ENCODE assay signal across 20 cellular contexts in the genomic region with DNA sequence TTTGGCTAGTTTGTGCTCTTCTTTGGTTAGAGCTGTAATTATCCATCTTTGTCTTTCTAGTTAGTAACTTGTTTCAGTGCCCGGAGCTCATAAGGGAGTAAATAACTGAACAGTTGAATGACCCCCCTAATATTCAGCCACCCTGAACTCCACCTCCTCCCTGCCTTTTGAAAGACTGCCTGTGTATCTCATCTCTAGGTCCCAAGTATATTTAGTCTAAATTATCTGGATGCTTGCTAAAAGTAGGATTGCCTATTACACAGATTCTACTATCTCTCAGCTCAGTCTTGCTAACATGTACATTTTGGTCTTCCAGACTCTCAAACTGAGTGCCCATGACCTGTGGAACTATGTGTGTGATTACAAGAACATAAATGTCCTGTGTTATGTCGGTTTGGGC.
"Had no signal": no experiment of that assay in that cellular context is flagged by ENCODE, and none has a peak within 500 bp of the region (broad histone marks: within the 10 kb centered on the region; RNA-seq: fewer than 3 reads in every experiment).

No MANE protein-coding gene starts in this region.

- H3K4me3 Mint-ChIP-seq: activated CD4-positive, alpha-beta memory T cell treated with anti-CD3 and anti-CD28 coated beads for 36 hours; activated CD4-positive, alpha-beta T cell treated with anti-CD3 and anti-CD28 coated beads, Interleukin-2, amount 10 ng/mL, durations not matched to agents 7 days and 5 days; activated naive CD8-positive, alpha-beta T cell treated with anti-CD3 and anti-CD28 coated beads, Interleukin-2, amount 10 ng/mL, durations not matched to agents 7 days and 5 days had no signal

- DNase-seq: activated CD4-positive, alpha-beta memory T cell treated with anti-CD3 and anti-CD28 coated beads for 36 hours; activated CD4-positive, alpha-beta T cell treated with anti-CD3 and anti-CD28 coated beads, Interleukin-2, amount 10 ng/mL, durations not matched to agents 7 days and 5 days; activated CD4-positive, CD25-positive, alpha-beta regulatory T cell; activated CD8-positive, alpha-beta memory T cell treated with anti-CD3 and anti-CD28 coated beads for 24 hours; activated naive CD4-positive, alpha-beta T cell treated with anti-CD3 and anti-CD28 coated beads, Interleukin-2, amount 50 U/mL, for 16 hours; activated naive CD8-positive, alpha-beta T cell treated with anti-CD3 and anti-CD28 coated beads, Interleukin-2, amount 10 ng/mL, durations not matched to agents 7 days and 5 days; activated T-cell treated with anti-CD3 and anti-CD28 coated beads, Interleukin-2, amount 50 U/mL, for 48 hours; adrenal gland; anterior cingulate cortex; caudate nucleus; NCI-H1048; NCI-H146; NCI-H187 treated with DMSO at 0.1 percent for 48 hours; NCI-H2081 treated with DMSO at 0.1 percent for 48 hours; NCI-H446; NCI-H524; SIG-M5; T-helper 1 cell had no signal

- H3K27ac ChIP-seq: adrenal gland, VCaP had no signal

- H3K9me3 Mint-ChIP-seq: activated CD4-positive, alpha-beta memory T cell treated with anti-CD3 and anti-CD28 coated beads for 36 hours; activated CD4-positive, alpha-beta T cell treated with anti-CD3 and anti-CD28 coated beads, Interleukin-2, amount 10 ng/mL, durations not matched to agents 7 days and 5 days; activated naive CD8-positive, alpha-beta T cell treated with anti-CD3 and anti-CD28 coated beads, Interleukin-2, amount 10 ng/mL, durations not matched to agents 7 days and 5 days had no signal

- ATAC-seq: K562 had no signal

- H3K27me3 Mint-ChIP-seq: activated CD4-positive, alpha-beta memory T cell treated with anti-CD3 and anti-CD28 coated beads for 36 hours; activated CD4-positive, alpha-beta T cell treated with anti-CD3 and anti-CD28 coated beads, Interleukin-2, amount 10 ng/mL, durations not matched to agents 7 days and 5 days; activated naive CD8-positive, alpha-beta T cell treated with anti-CD3 and anti-CD28 coated beads, Interleukin-2, amount 10 ng/mL, durations not matched to agents 7 days and 5 days had no signal

- H3K36me3 ChIP-seq: adrenal gland had no signal

- H3K27me3 ChIP-seq: adrenal gland had no signal

- H3K36me3 Mint-ChIP-seq: activated CD4-positive, alpha-beta memory T cell treated with anti-CD3 and anti-CD28 coated beads for 36 hours; activated naive CD8-positive, alpha-beta T cell treated with anti-CD3 and anti-CD28 coated beads, Interleukin-2, amount 10 ng/mL, durations not matched to agents 7 days and 5 days had no signal

- H3K4me3 ChIP-seq: adrenal gland, K562 had no signal

- H3K27ac Mint-ChIP-seq: activated CD4-positive, alpha-beta memory T cell treated with anti-CD3 and anti-CD28 coated beads for 36 hours; activated CD4-positive, alpha-beta T cell treated with anti-CD3 and anti-CD28 coated beads, Interleukin-2, amount 10 ng/mL, durations not matched to agents 7 days and 5 days; activated naive CD8-positive, alpha-beta T cell treated with anti-CD3 and anti-CD28 coated beads, Interleukin-2, amount 10 ng/mL, durations not matched to agents 7 days and 5 days had no signal

- H3K9me3 ChIP-seq: adrenal gland had no signal
